In the genomic region with DNA sequence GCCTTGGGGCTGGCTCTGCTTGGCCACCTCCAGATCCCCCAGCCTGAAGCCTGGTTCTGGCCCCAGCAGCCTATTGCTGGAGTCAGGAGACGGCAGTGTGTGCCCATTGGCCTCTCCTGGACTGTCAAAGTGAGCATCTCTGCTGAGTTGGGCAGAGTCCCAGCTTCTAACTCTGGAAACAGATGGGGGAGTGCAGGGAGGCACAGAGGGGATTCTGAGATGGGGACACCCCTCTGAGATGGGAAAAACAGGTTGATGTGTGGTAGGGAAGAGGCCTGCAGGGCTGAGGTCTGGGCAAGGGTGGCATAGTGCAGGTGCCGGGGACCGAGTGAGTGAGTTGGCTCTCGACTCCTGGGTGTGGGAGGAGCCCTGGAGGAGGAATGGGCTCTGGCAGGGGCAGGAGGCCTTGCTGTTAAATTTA, we compare ENCODE assay signal across 13 cellular contexts.
"Had no signal": no experiment of that assay in that cellular context is flagged by ENCODE, and none has a peak within 500 bp of the region (broad histone marks: within the 10 kb centered on the region; RNA-seq: fewer than 3 reads in every experiment).

No MANE protein-coding gene starts in this region.

- H3K4me1 ChIP-seq: foreskin keratinocyte, parathyroid adenoma, SJCRH30 had no signal

- H3K4me3 Mint-ChIP-seq: immature natural killer cell; stimulated activated naive B cell treated with anti-CD40 and anti-IgM and Interleukin-4, amounts not matched to agents 10 μg/mL and 1 μg/mL and 100 μg/mL, for 72 hours had no signal

- H3K27me3 Mint-ChIP-seq: stimulated activated naive B cell treated with anti-CD40 and anti-IgM and Interleukin-4, amounts not matched to agents 10 μg/mL and 1 μg/mL and 100 μg/mL, for 72 hours had no signal

- H3K4me3 ChIP-seq: cardiac muscle cell, SJCRH30, tibial artery had no signal

- H3K27me3 ChIP-seq: cardiac muscle cell, foreskin keratinocyte, neutrophil, SJCRH30, tibial artery had no signal

- H3K27ac ChIP-seq: cardiac muscle cell, foreskin keratinocyte, neutrophil, parathyroid adenoma, SJCRH30, tibial artery had no signal

- DNase-seq: activated CD4-positive, alpha-beta T cell treated with anti-CD3 and anti-CD28 coated beads for 48 hours; activated naive CD4-positive, alpha-beta T cell treated with anti-CD3 and anti-CD28 coated beads, Interleukin-2, amount 50 U/mL, for 16 hours; effector memory CD4-positive, alpha-beta T cell; foreskin keratinocyte; immature natural killer cell; mammary epithelial cell; SJCRH30; stimulated activated naive B cell treated with anti-CD40 and anti-IgM and Interleukin-4, amounts not matched to agents 10 μg/mL and 1 μg/mL and 100 μg/mL, for 72 hours; T-helper 2 cell had no signal

- ATAC-seq: foreskin keratinocyte; stimulated activated naive B cell treated with anti-CD40 and anti-IgM and Interleukin-4, amounts not matched to agents 10 μg/mL and 1 μg/mL and 100 μg/mL, for 72 hours had no signal

- H3K9me3 ChIP-seq: neutrophil had no signal

- H3K36me3 ChIP-seq: cardiac muscle cell, neutrophil, tibial artery had no signal

- H3K27ac Mint-ChIP-seq: stimulated activated naive B cell treated with anti-CD40 and anti-IgM and Interleukin-4, amounts not matched to agents 10 μg/mL and 1 μg/mL and 100 μg/mL, for 72 hours had no signal
